9 cellular contexts compared by ENCODE assay signal in genomic region chr10:63666836-63667383, GRCh38.
DNase-seq lines count a peak whose midpoint lies in the region; ATAC-seq and TF ChIP-seq lines count a peak whose summit lies in the region.
"Had no signal": no experiment of that assay in that cellular context is flagged by ENCODE, and none has a peak within 500 bp of the region (broad histone marks: within the 10 kb centered on the region; RNA-seq: fewer than 3 reads in every experiment).

No MANE protein-coding gene starts in this region.

- intact Hi-C loops in colonic mucosa (cut with DNase I), result no loop called here

- H3K27me3 ChIP-seq in colonic mucosa (no peaks in the 10 kb centered on the region), MM.1S (replicated peaks; ENCODE audit: insufficient read depth, low read length) (no peaks in the 10 kb centered on the region)

- no peaks in the 10 kb centered on the region for H4K20me1 ChIP-seq in MM.1S (ENCODE audit: insufficient read depth, low read length)

- no peaks in the 10 kb centered on the region for H3F3A ChIP-seq in MM.1S (ENCODE audit: insufficient read depth, low read length)

- TF ChIP-seq CTCF in foreskin fibroblast (IDR thresholded peaks at IDR 0.05; ENCODE audit: low read depth, low read length), result no peak
- no peak for TF ChIP-seq CTCF in colonic mucosa (IDR thresholded peaks at IDR 0.05)
- TF ChIP-seq CTCF in MM.1S (IDR thresholded peaks at IDR 0.05; ENCODE audit: low read length), result no peak

- no peak overlapping the region for H3K9ac ChIP-seq in colonic mucosa (ENCODE audit: low read depth in 2 of 2, low read length in 2 of 2)
- H3K9ac ChIP-seq in MM.1S (ENCODE audit: low read length), result no peak overlapping the region

- H3K36me3 ChIP-seq in colonic mucosa (no peaks in the 10 kb centered on the region), MM.1S (replicated peaks; ENCODE audit: insufficient read depth, low read length) (no peaks in the 10 kb centered on the region)

- no peak overlapping the region for H3K4me3 ChIP-seq in foreskin fibroblast (ENCODE audit: low read depth in 1 of 2, low read length in 2 of 2)
- no peak overlapping the region for H3K4me3 ChIP-seq in colonic mucosa
- H3K4me3 ChIP-seq in MM.1S (ENCODE audit: low read length), result no peak overlapping the region

- no peak overlapping the region for H2AFZ ChIP-seq in MM.1S (ENCODE audit: low read length)

- H3K27ac ChIP-seq in colonic mucosa, result no peak overlapping the region
- no peak overlapping the region for H3K27ac ChIP-seq in MM.1S (ENCODE audit: low read length)

- H3K9me2 ChIP-seq in MM.1S (replicated peaks; ENCODE audit: insufficient read depth, low read length), result no peaks in the 10 kb centered on the region

- H3K9me3 ChIP-seq in colonic mucosa (no peaks in the 10 kb centered on the region), MM.1S (replicated peaks; ENCODE audit: insufficient read depth, low read length) (no peaks in the 10 kb centered on the region)

- DNase-seq in Daoy (ENCODE audit: low read depth), result peak; percentile 63
- DNase-seq in HS-5 (ENCODE audit: low read depth), result peak; percentile 72
- peak; percentile 93 to 96 for DNase-seq in foreskin fibroblast
- DNase-seq in medulla oblongata (ENCODE audit: extremely low spot score), result no peak
- no peak for DNase-seq in colonic mucosa
- DNase-seq in SW480 (ENCODE audit: low spot score), result no peak
- no peak for DNase-seq in MM.1S
- DNase-seq: activated T-cell treated with anti-CD3 and anti-CD28 coated beads, Interleukin-2, amount 50 U/mL, for 1 hour had no signal

- ATAC-seq in GM21390 (IDR thresholded peaks at IDR 0.05; ENCODE audit: unreplicated experiment), result peak; percentile 85

- no peaks in the 10 kb centered on the region for H3K79me2 ChIP-seq in MM.1S (ENCODE audit: low read length)

- H3K4me2 ChIP-seq in MM.1S (ENCODE audit: low read depth, low read length), result no peak overlapping the region

- H3K4me1 ChIP-seq in colonic mucosa (no peaks in the 10 kb centered on the region), MM.1S (ENCODE audit: low read length) (no peaks in the 10 kb centered on the region)

Comparison
In these comparisons a context has a peak if more than half of its experiments do, and no peak if none do; other contexts are left out.
1. DNase-seq: peak in Daoy (single experiment), HS-5 (single experiment) and foreskin fibroblast (2 of 2); none in medulla oblongata (single experiment), colonic mucosa (single experiment), SW480 (single experiment) and MM.1S (single experiment).